1 cellular context compared by ENCODE assay signal in the genomic region with DNA sequence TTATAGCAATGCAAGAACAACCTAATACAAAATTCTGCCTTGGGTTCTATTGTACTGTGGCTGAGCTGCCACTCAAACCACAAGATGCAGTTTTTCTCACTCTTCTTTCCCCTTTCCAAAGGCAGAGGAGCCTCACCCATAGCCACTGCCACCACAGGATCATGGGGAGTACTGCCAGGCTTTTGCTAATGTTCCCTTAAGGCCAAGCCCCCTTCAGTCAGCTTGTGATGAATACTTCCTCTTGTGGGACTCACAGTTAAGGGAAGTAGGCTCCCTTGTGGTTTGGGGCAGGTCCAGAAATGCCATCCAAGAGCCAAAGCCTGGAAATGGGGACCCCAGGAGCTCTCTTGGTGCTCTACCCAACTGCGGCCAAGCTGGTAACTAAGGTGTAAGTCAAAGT.
TF ChIP-seq lines count a peak whose summit lies in the region.

No MANE protein-coding gene starts in this region.

TF ChIP-seq in SK-N-SH treated with all-trans-retinoic acid at 6 μM for 48 hours, 23 proteins besides CTCF, POLR2A, EP300 and RAD21 (continued from another document):
- TF ChIP-seq TOX (CRISPR knock-in tag; IDR thresholded peaks at IDR 0.05; ENCODE audit: borderline replicate concordance) = no peak
